In the genomic region with DNA sequence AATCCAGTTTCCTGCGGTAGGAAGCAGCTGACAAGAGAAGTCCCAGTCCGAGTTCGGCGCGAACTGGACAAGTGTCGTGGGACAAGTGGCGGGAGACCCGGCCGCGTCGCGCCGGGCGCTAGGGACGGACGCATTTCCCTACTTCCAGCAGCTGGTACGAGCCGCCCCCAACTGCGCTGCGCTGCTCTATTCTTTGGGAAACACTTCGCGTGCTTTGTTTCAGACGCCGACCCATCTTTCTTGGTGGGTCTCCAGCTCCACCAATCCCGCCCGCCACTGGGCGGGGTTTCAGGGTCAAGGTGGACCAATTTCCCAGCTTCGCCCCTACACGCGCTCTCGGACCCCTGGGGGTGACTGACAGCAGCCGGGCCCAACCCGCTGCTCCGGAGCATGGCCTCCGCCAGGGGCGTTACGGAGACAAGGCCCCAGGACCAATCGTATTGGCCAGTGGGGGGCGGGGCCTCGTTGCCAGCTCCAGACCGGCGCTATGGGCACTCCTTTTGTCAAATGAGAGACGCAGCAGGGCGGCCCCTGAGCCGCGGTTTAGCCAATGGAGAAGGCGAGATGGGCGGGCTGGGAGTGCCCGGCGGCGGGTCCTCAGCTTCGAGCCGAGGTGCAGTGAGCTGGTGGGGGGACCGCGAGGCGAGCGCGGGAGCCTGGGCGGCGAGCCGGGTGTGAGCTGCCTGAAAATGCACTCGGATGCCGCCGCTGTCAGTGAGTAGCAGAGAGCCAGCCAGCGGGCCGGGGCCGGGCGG, we compare ENCODE assay signal across 1 cellular context.
TF ChIP-seq lines count a peak whose summit lies in the region.

Gene DCUN1D4 (plus strand): TSS at position 600 of the 755 bp plus-strand sequence. CDS start 90 bp downstream, at position 690.

TF ChIP-seq in GM23338, 12 proteins besides CTCF, POLR2A, EP300 and RAD21 (continued from another document):
- TF ChIP-seq ZNF462 (CRISPR knock-in tag; IDR thresholded peaks at IDR 0.05): no peak
